ENCODE assay signal across 20 cellular contexts in the genomic region with DNA sequence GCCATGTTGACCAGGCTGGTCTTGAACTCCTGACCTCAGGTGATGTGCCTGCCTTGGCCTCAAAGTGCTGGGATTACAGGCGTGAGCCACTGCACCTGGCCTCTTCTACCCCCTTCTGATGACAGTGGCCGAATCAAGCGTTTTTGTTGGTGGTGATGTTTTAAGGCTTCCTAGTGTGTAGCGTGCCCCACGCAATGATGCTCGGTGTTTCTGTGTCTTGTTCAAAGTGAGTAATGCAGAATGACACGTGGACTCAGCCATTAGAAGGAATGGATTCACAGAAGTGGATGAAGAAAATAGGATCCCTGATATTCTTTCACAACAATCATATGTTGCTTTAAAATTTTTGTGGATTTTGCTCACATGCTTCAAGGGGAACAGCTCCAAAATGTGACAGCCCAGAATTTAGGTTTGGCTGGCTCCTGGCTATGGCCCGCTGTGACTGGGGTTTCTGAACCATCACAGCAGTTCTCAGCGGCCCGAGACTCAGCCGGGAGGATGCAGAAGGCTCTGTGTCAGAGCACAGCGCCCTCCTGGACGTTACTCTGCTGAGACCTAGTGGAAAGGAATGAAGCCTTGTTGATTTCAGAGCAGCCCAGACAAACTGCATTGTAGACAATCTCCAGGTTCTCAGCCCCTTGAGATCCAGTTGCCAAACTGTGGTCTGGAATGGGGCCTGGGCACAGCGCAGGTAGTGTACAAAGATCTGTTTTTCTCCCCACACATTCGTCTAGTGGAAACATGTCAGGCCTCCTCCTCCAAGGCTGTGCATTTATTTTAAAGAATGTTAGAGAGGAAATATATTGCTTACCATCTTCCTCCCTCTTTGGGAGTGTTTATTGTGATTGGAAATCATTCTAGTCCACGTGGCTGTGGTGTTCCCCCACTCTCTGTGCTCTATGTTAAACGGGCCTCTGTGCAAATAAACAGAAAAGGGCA. TPM values are rescaled to one million over a fixed set of nuclear protein-coding genes. Genes with fewer than 3 reads are reported as not detected.
DNase-seq lines count a peak whose midpoint lies in the region; ATAC-seq, FAIRE-seq and TF ChIP-seq lines count a peak whose summit lies in the region.
"Had no signal": no experiment of that assay in that cellular context is flagged by ENCODE, and none has a peak within 500 bp of the region (broad histone marks: within the 10 kb centered on the region; RNA-seq: fewer than 3 reads in every experiment).

No MANE protein-coding gene starts in this region.

- H4K91ac ChIP-seq in H1 (replicated peaks; ENCODE audit: insufficient read length, low read length) (no peak overlapping the region), mesenchymal stem cell (ENCODE audit: low read length) (no peak overlapping the region)

- POLR2A ChIA-PET in AG04450 (lab: Yijun Ruan, JAX) = interaction anchor here (0.6 kb wide), 1 partner anchor 107 kb away, joined by 5 read pairs; no protein-coding TSS in a partner anchor
- POLR2A ChIA-PET in H1 (lab: Charles Lee; ENCODE audit: partially characterized antibody) = no interaction called here

- no peak overlapping the region for H2BK5ac ChIP-seq in H1 (ENCODE audit: low read depth, low read length)
- H2BK5ac ChIP-seq in mesenchymal stem cell (ENCODE audit: low read depth, low read length, poor library complexity, severe bottlenecking) = no peak overlapping the region

- peak; percentile 5 to 12; a peak in 1 of 4 replicates for TF ChIP-seq RAD21 in H1 (IDR thresholded peaks at IDR 0.05 in 1 of 2, conservative IDR thresholded peaks at IDR 0.05 in 1 of 2; ENCODE audit: low read depth in 2 of 2, low read length in 2 of 2)

- H3K56ac ChIP-seq in H1 (replicated peaks; ENCODE audit: insufficient read length, low read depth, low read length) = no peak overlapping the region

- no peak overlapping the region for H3K9ac ChIP-seq in H1 (replicated peaks in 1 of 4; ENCODE audit: extremely low read depth in 1 of 4, low read depth in 3 of 4, low read length in 3 of 4)
- H3K9ac ChIP-seq in mesenchymal stem cell (ENCODE audit: low read length) = peak overlapping the region; percentile 12

- H2BK12ac ChIP-seq in H1 (ENCODE audit: low read depth, low read length) = no peak overlapping the region
- no peak overlapping the region for H2BK12ac ChIP-seq in mesenchymal stem cell (ENCODE audit: low read length in 2 of 2)

- H3K23ac ChIP-seq in H1 (ENCODE audit: insufficient read length) (no peak overlapping the region), mesenchymal stem cell (ENCODE audit: low read length in 2 of 2) (no peak overlapping the region)

- no peaks in the 10 kb centered on the region for H3F3A ChIP-seq in GM23338 (replicated peaks; ENCODE audit: low read depth)

- H3K27ac Mint-ChIP-seq in GM23338 (peak overlapping the region; percentile 74), natural killer cell (no peak overlapping the region)
- H3K27ac Mint-ChIP-seq: activated naive CD8-positive, alpha-beta T cell treated with anti-CD3 and anti-CD28 coated beads, Interleukin-2, amount 10 ng/mL, durations not matched to agents 7 days and 5 days; B cell; stimulated activated naive CD8-positive, alpha-beta T cell treated with anti-CD3 and anti-CD28 coated beads, Interleukin-15, amount 100 ng/mL, for 72 hours; T-helper 17 cell had no signal

- ATAC-seq in GM23338 (peak; percentile 90), natural killer cell (no peak)
- ATAC-seq: activated T-cell treated with anti-CD3 and anti-CD28 coated beads, Interleukin-2, amount 50 U/mL, for 4 hours; stimulated activated naive CD8-positive, alpha-beta T cell treated with anti-CD3 and anti-CD28 coated beads, Interleukin-15, amount 100 ng/mL, for 72 hours; T-helper 17 cell had no signal

- no peaks in the 10 kb centered on the region for H3K9me2 ChIP-seq in GM23338 (ENCODE audit: insufficient read depth)

- H2AFZ ChIP-seq in GM23338 (no peak overlapping the region), H1 (ENCODE audit: low read length) (no peak overlapping the region), mesenchymal stem cell (ENCODE audit: low read depth, low read length) (no peak overlapping the region)

- no peaks in the 10 kb centered on the region for H3K79me2 ChIP-seq in GM23338 (replicated peaks; ENCODE audit: insufficient read depth)
- no peaks in the 10 kb centered on the region for H3K79me2 ChIP-seq in H1 (ENCODE audit: control insufficient read depth in 1 of 2, insufficient read depth in 2 of 2, low read length in 2 of 2)

- TF ChIP-seq EP300 in H1 (IDR thresholded peaks at IDR 0.05; ENCODE audit: borderline replicate concordance in 1 of 2, low read depth in 2 of 2, low read length in 2 of 2) = no peak

- H4K20me1 ChIP-seq in GM23338 (replicated peaks; ENCODE audit: insufficient read depth) (no peaks in the 10 kb centered on the region), H1 (replicated peaks in 1 of 2; ENCODE audit: control insufficient read depth in 1 of 2, insufficient read depth in 2 of 2, low read length in 2 of 2) (no peaks in the 10 kb centered on the region)

- H3K4ac ChIP-seq in H1 (replicated peaks; ENCODE audit: insufficient read length, low read depth, low read length) = no peak overlapping the region
- H3K4ac ChIP-seq in mesenchymal stem cell (ENCODE audit: low read depth in 1 of 2, low read length in 2 of 2) = no peak overlapping the region

- DNase-seq in AG04450 (ENCODE audit: low read depth, low spot score) (peak; percentile 27), GM23338 (ENCODE audit: low spot score) (peak; percentile 50), H1 (ENCODE audit: low read depth in 1 of 2, low spot score in 2 of 2) (no peak), mesenchymal stem cell (peak; percentile 13), natural killer cell (no peak), HPDE6-E6E7 (ENCODE audit: extremely low spot score) (no peak), DMS53 (lab: John Stamatoyannopoulos, UW) (no peak), middle frontal gyrus (ENCODE audit: extremely low spot score, low spot score) (no peak)
- DNase-seq: activated naive CD8-positive, alpha-beta T cell treated with anti-CD3 and anti-CD28 coated beads, Interleukin-2, amount 10 ng/mL, durations not matched to agents 7 days and 5 days; activated T-cell treated with anti-CD3 and anti-CD28 coated beads, Interleukin-2, amount 50 U/mL, for 4 hours; cortex of kidney; DND-41; hippocampal formation; NCI-H2107; NCI-H774; spleen; stimulated activated naive CD8-positive, alpha-beta T cell treated with anti-CD3 and anti-CD28 coated beads, Interleukin-15, amount 100 ng/mL, for 72 hours; T-helper 17 cell had no signal

- H2BK20ac ChIP-seq in H1 (ENCODE audit: low read length) = no peak overlapping the region

- H2AK5ac ChIP-seq in H1 (ENCODE audit: low read depth, low read length) (no peak overlapping the region), mesenchymal stem cell (ENCODE audit: low read length, severe bottlenecking) (no peak overlapping the region)

- H3K4me3 ChIP-seq in AG04450 (ENCODE audit: low read depth, low read length) (no peak overlapping the region), GM23338 (no peak overlapping the region), H1 (ENCODE audit: extremely low read depth in 1 of 4, insufficient read depth in 2 of 4, low read depth in 3 of 4, low read length in 4 of 4) (no peak overlapping the region), mesenchymal stem cell (ENCODE audit: insufficient read depth in 1 of 2, low read depth in 1 of 2, low read length in 2 of 2) (no peak overlapping the region)
- H3K4me3 ChIP-seq: spleen had no signal

- no peak overlapping the region for H2BK120ac ChIP-seq in H1 (replicated peaks; ENCODE audit: low read depth, low read length)
- H2BK120ac ChIP-seq in mesenchymal stem cell (ENCODE audit: low read depth, low read length) = no peak overlapping the region

- H3K4me1 ChIP-seq in GM23338 (ENCODE audit: insufficient read depth) (peaks cover 4% of the 10 kb centered on the region), H1 (replicated peaks in 1 of 4; ENCODE audit: control insufficient read depth in 3 of 4, insufficient read depth in 4 of 4, low read length in 3 of 4) (peaks cover 0 to 9% (median 2%) of the 10 kb centered on the region in 4 experiments; a peak in 4 of 7 replicates), mesenchymal stem cell (ENCODE audit: control insufficient read depth, insufficient read depth, low read depth, low read length) (peaks cover 10% of the 10 kb centered on the region)

- CTCF ChIA-PET in AG04450 (lab: Charles Lee) = interaction anchor here (0.5 kb wide), 1 partner anchor 280 kb away, joined by 3 read pairs; no protein-coding TSS in a partner anchor
- CTCF ChIA-PET in H1 (lab: Charles Lee; ENCODE audit: partially characterized antibody) = interaction anchor here (0.7 to 1.7 kb wide), 7 partner anchors 7 to 241 kb away, joined by 3 to 7 read pairs (median 4); no protein-coding TSS in a partner anchor

- H2BK15ac ChIP-seq in H1 (ENCODE audit: low read length) (no peak overlapping the region), mesenchymal stem cell (ENCODE audit: low read depth, poor library complexity, severe bottlenecking) (no peak overlapping the region)

- WGBS in H1 (ENCODE audit: extremely low coverage in 1 of 2, insufficient coverage in 1 of 2, insufficient read length in 1 of 2, insufficient replicate concordance in 2 of 2, low coverage in 1 of 2, low lambda C conversion rate in 2 of 2, missing lambda C conversion rate in 1 of 2), 2 experiments = 77% methylated on average over 17 of the region's 17 CpGs; no CpG with 5 or more reads in 1 of the 2 experiments
- WGBS in mesenchymal stem cell = 63% methylated on average over 15 of the region's 17 CpGs

- H3K27me3 Mint-ChIP-seq in GM23338 (ENCODE audit: insufficient read depth, low read depth, poor library complexity) (no peaks in the 10 kb centered on the region), natural killer cell (ENCODE audit: low read depth in 2 of 2) (no peaks in the 10 kb centered on the region)
- H3K27me3 Mint-ChIP-seq: activated naive CD8-positive, alpha-beta T cell treated with anti-CD3 and anti-CD28 coated beads, Interleukin-2, amount 10 ng/mL, durations not matched to agents 7 days and 5 days; B cell; stimulated activated naive CD8-positive, alpha-beta T cell treated with anti-CD3 and anti-CD28 coated beads, Interleukin-15, amount 100 ng/mL, for 72 hours; T-helper 17 cell had no signal

- H3K4me1 Mint-ChIP-seq in GM23338 (peaks cover 10% of the 10 kb centered on the region), natural killer cell (peaks cover 7 to 9% of the 10 kb centered on the region in 2 donors)
- H3K4me1 Mint-ChIP-seq: stimulated activated naive CD8-positive, alpha-beta T cell treated with anti-CD3 and anti-CD28 coated beads, Interleukin-15, amount 100 ng/mL, for 72 hours; T-helper 17 cell had no signal

- no peak for FAIRE-seq in H1 (lab: Jason Lieb, UNC)

- H3K27ac ChIP-seq in AG04450 (ENCODE audit: low read depth, low read length) (peak overlapping the region; percentile 39), GM23338 (ENCODE audit: low read depth) (peak overlapping the region; percentile 82; the same call in 1 of the 2 replicates), H1 (ENCODE audit: low read depth, low read length) (no peak overlapping the region), mesenchymal stem cell (ENCODE audit: low read length, poor library complexity, severe bottlenecking) (no peak overlapping the region)
- H3K27ac ChIP-seq: RWPE1, spleen had no signal

- H3K36me3 Mint-ChIP-seq in GM23338 (ENCODE audit: low read depth) (no peaks in the 10 kb centered on the region), natural killer cell (no peaks in the 10 kb centered on the region)
- H3K36me3 Mint-ChIP-seq: activated naive CD8-positive, alpha-beta T cell treated with anti-CD3 and anti-CD28 coated beads, Interleukin-2, amount 10 ng/mL, durations not matched to agents 7 days and 5 days had no signal

- TF ChIP-seq CTCF in AG04450 (IDR thresholded peaks at IDR 0.05; ENCODE audit: low read depth, low read length) (peak; percentile 34), GM23338 (conservative IDR thresholded peaks at IDR 0.05; ENCODE audit: low read depth in 2 of 2) (peak in 1 of 2 experiments; percentile 50; a peak in 2 of 4 replicates), H1 (IDR thresholded peaks at IDR 0.05; ENCODE audit: control extremely low read depth in 1 of 3, insufficient read depth in 1 of 3, low read depth in 1 of 3, low read length in 3 of 3) (peak in 1 of 3 experiments; percentile 16; a peak in 1 of 4 replicates), natural killer cell (IDR thresholded peaks at IDR 0.05) (no peak)

- no peaks in the 10 kb centered on the region for H3K36me3 ChIP-seq in GM23338 (ENCODE audit: insufficient read depth)
- H3K36me3 ChIP-seq in H1 (ENCODE audit: control insufficient read depth in 2 of 4, insufficient read depth in 4 of 4, low read length in 3 of 4) = no peaks in the 10 kb centered on the region
- H3K36me3 ChIP-seq in mesenchymal stem cell (ENCODE audit: control insufficient read depth in 1 of 2, insufficient read depth in 2 of 2, low read depth in 1 of 2, low read length in 2 of 2) = no peaks in the 10 kb centered on the region
- H3K36me3 ChIP-seq: spleen had no signal

- H3K9me3 Mint-ChIP-seq in GM23338 (no peaks in the 10 kb centered on the region), natural killer cell (no peaks in the 10 kb centered on the region)
- H3K9me3 Mint-ChIP-seq: activated naive CD8-positive, alpha-beta T cell treated with anti-CD3 and anti-CD28 coated beads, Interleukin-2, amount 10 ng/mL, durations not matched to agents 7 days and 5 days; activated T-cell treated with anti-CD3 and anti-CD28 coated beads, Interleukin-2, amount 50 U/mL, for 4 hours; stimulated activated naive CD8-positive, alpha-beta T cell treated with anti-CD3 and anti-CD28 coated beads, Interleukin-15, amount 100 ng/mL, for 72 hours had no signal

- no peak overlapping the region for H3K4me2 ChIP-seq in GM23338
- H3K4me2 ChIP-seq in H1 (ENCODE audit: insufficient read depth in 1 of 2, low read depth in 2 of 2, low read length in 2 of 2) = no peak overlapping the region
- H3K4me2 ChIP-seq in mesenchymal stem cell (ENCODE audit: low read length, poor library complexity, severe bottlenecking) = no peak overlapping the region

- H3K79me1 ChIP-seq in H1 (ENCODE audit: low read depth, low read length) = no peaks in the 10 kb centered on the region
- peaks cover 3% of the 10 kb centered on the region for H3K79me1 ChIP-seq in mesenchymal stem cell (replicated peaks; ENCODE audit: low read length, poor library complexity, severe bottlenecking)

- H4K5ac ChIP-seq in H1 (ENCODE audit: insufficient read length, low read depth, low read length) = no peak overlapping the region

- intact Hi-C loops in natural killer cell (cut with micrococcal nuclease) = no loop called here

- no peaks in the 10 kb centered on the region for H3K27me3 ChIP-seq in AG04450 (ENCODE audit: control insufficient read depth, insufficient read depth, low read length)
- H3K27me3 ChIP-seq in GM23338 (ENCODE audit: insufficient read depth) = no peaks in the 10 kb centered on the region
- H3K27me3 ChIP-seq in H1 (replicated peaks in 1 of 4; ENCODE audit: control insufficient read depth in 3 of 4, extremely low read depth in 1 of 4, insufficient read depth in 3 of 4, low read length in 3 of 4) = no peaks in the 10 kb centered on the region
- H3K27me3 ChIP-seq in mesenchymal stem cell (ENCODE audit: control insufficient read depth in 1 of 2, insufficient read depth in 1 of 2, low read length in 2 of 2) = no peaks in the 10 kb centered on the region
- H3K27me3 ChIP-seq: spleen had no signal

- H3K9me3 ChIP-seq in AG04450 (ENCODE audit: control insufficient read depth, insufficient read depth, low read length) = no peaks in the 10 kb centered on the region
- no peaks in the 10 kb centered on the region for H3K9me3 ChIP-seq in H1 (ENCODE audit: insufficient read depth in 2 of 2, low read depth in 1 of 2, low read length in 1 of 2)
- H3K9me3 ChIP-seq in mesenchymal stem cell (ENCODE audit: control insufficient read depth, low read length) = no peaks in the 10 kb centered on the region
- H3K9me3 ChIP-seq: spleen had no signal

- no peak for TF ChIP-seq POLR2A in H1 (IDR thresholded peaks at IDR 0.05; ENCODE audit: control extremely low read depth in 1 of 2, low read depth in 2 of 2, low read length in 2 of 2)

- H4K8ac ChIP-seq in H1 (ENCODE audit: extremely low read depth, insufficient read depth, low read length) (peak overlapping the region; percentile 81), mesenchymal stem cell (ENCODE audit: low read length) (no peak overlapping the region)

- no peak overlapping the region for H3K4me3 Mint-ChIP-seq in GM23338
- no peak overlapping the region for H3K4me3 Mint-ChIP-seq in natural killer cell
- H3K4me3 Mint-ChIP-seq: activated naive CD8-positive, alpha-beta T cell treated with anti-CD3 and anti-CD28 coated beads, Interleukin-2, amount 10 ng/mL, durations not matched to agents 7 days and 5 days; activated T-cell treated with anti-CD3 and anti-CD28 coated beads, Interleukin-2, amount 50 U/mL, for 4 hours; B cell; stimulated activated naive CD8-positive, alpha-beta T cell treated with anti-CD3 and anti-CD28 coated beads, Interleukin-15, amount 100 ng/mL, for 72 hours; T-helper 17 cell had no signal

- no peak overlapping the region for H3K14ac ChIP-seq in H1 (ENCODE audit: insufficient read length)
- no peak overlapping the region for H3K14ac ChIP-seq in mesenchymal stem cell (ENCODE audit: low read length in 2 of 2)

- no peaks in the 10 kb centered on the region for H3K23me2 ChIP-seq in H1 (ENCODE audit: low read depth, low read length)

- H3K18ac ChIP-seq in H1 (ENCODE audit: extremely low read depth, low read length) = no peak overlapping the region
- peak overlapping the region in 1 of 2 experiments; percentile 6 for H3K18ac ChIP-seq in mesenchymal stem cell (ENCODE audit: low read depth in 1 of 2, low read length in 2 of 2)

RNA-seq across cellular contexts. Expression of gene TIAM2, which starts 57.5 kb away (rescaled TPM):
- polyA plus RNA-seq in AG04450 (2011; rRNA removed) = 7.2 and 12.6 TPM in 2 replicates
- polyA minus RNA-seq in AG04450 (2011; rRNA and poly(A)+ RNA removed) = 15.4 and 16.0 TPM in 2 replicates
- 24.4 and 27.8 TPM in 2 replicates for total RNA-seq in GM23338 (2014; rRNA removed; shearing (Covaris generic))
- 13.0 and 14.2 TPM in 2 replicates for polyA plus RNA-seq in GM23338 (2016; fragmentation: Nextera tagmentation; extraction: Ambion mirVana)
- 22.2 and 23.9 TPM in 2 replicates for total RNA-seq in H1 (2021; fragmentation: NEBNext Ultra II Directional; extraction: Animal tissue kit (Norgen Biotek cat#: 25700))
- 7.4 and 13.8 TPM in 2 replicates for polyA plus RNA-seq in H1 (2011; rRNA removed)
- 10.4 TPM for polyA plus RNA-seq in H1 (2011; cell fraction: cytosol; rRNA removed)
- polyA plus RNA-seq in H1 (2011; cell fraction: nucleus; rRNA removed) = 27.4 TPM
- polyA plus RNA-seq in H1 (2012, experiment 1 of 2) = 10.0 to 18.2 TPM (median 12.7 TPM) in 4 replicates
- 1.7 TPM for polyA plus RNA-seq in H1 (2012, experiment 2 of 2)
- 15.1 TPM for polyA plus RNA-seq in H1 (2013, experiment 1 of 2)
- 12.6 TPM for polyA plus RNA-seq in H1 (2013, experiment 2 of 2)
- polyA minus RNA-seq in H1 (2011; rRNA and poly(A)+ RNA removed) = 43.9 and 47.9 TPM in 2 replicates
- polyA minus RNA-seq in H1 (2011; cell fraction: cytosol; rRNA and poly(A)+ RNA removed) = 16.0 TPM
- polyA minus RNA-seq in H1 (2011; cell fraction: nucleus; rRNA and poly(A)+ RNA removed) = 79.3 TPM
- 4.8 TPM for polyA plus RNA-seq in mesenchymal stem cell (2013, experiment 1 of 2)
- polyA plus RNA-seq in mesenchymal stem cell (2013, experiment 2 of 2) = 4.5 TPM
- total RNA-seq in natural killer cell = 10 to 100 TPM in 1 of 3 donors, 1 to 10 TPM in 2; 6.5 to 11.1 (median 8.7) TPM

Comparison
In these comparisons a context has a peak if more than half of its experiments do, and no peak if none do; other contexts are left out.
1. DNase-seq: peak in AG04450 (single experiment), GM23338 (single experiment) and mesenchymal stem cell (single experiment); none in H1 (0 of 2), natural killer cell (single experiment), HPDE6-E6E7 (single experiment), DMS53 (single experiment) and middle frontal gyrus (single experiment).
2. H3K27ac ChIP-seq: peak in AG04450 (single experiment) and GM23338 (single experiment); none in H1 (single experiment) and mesenchymal stem cell (single experiment).